ENCODE assay signal across 16 cellular contexts in the genomic region with DNA sequence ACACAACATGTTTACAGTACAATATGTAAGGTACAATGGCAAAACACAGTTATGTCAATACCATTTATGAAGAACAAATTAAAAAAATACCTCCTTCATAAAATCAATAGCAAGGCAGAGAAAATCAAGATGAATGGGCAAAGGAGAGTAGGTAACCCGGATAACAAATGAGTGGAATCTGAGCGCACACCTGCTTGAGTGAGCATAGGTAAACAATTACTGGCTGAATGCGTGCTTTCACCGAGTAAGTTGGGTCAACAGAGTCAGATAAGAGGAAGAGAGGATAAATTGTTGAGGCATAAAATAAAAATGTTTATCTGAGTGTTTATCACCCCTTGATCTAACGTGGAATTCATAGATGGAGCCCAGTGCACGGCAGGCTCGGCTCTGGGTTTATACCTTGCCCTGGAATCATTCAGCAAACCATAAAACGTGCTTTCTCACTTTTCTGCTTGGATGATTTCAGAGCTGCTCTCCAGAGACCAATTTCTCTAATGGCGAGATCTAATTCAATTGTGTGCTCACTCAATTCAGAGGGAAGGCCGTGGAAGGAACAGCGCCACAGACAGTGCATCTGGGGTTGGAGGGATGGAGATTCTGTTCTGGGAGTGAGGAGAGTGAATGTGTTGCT.
A peak's percentile ranks its signal among the peaks of the same experiment; 100 is the strongest.
DNase-seq lines count a peak whose midpoint lies in the region; ATAC-seq and TF ChIP-seq lines count a peak whose summit lies in the region.
"Had no signal": no experiment of that assay in that cellular context is flagged by ENCODE, and none has a peak within 500 bp of the region (broad histone marks: within the 10 kb centered on the region; RNA-seq: fewer than 3 reads in every experiment).

No MANE protein-coding gene starts in this region.

- no peak for TF ChIP-seq CTCF in tibial artery (IDR thresholded peaks at IDR 0.05)
- no peak for TF ChIP-seq CTCF in GM10248 (IDR thresholded peaks at IDR 0.05; ENCODE audit: control extremely low read depth, extremely low read depth, low read depth, missing control alignments)
- TF ChIP-seq CTCF in CD4-positive, alpha-beta T cell (IDR thresholded peaks at IDR 0.05), result no peak

- no peak overlapping the region for H3K27ac Mint-ChIP-seq in CD4-positive, alpha-beta T cell
- H3K27ac Mint-ChIP-seq: stimulated activated naive CD8-positive, alpha-beta T cell treated with anti-CD3 and anti-CD28 coated beads, Interleukin-15, Interleukin-2, amounts not matched to agents 100 ng/mL and 50 ng/mL, for 24 hours had no signal

- H3K4me1 ChIP-seq in tibial artery, result no peaks in the 10 kb centered on the region
- H3K4me1 ChIP-seq: foreskin keratinocyte, prostate gland had no signal

- no peaks in the 10 kb centered on the region for H3K36me3 Mint-ChIP-seq in CD4-positive, alpha-beta T cell (ENCODE audit: low read depth)

- no peaks in the 10 kb centered on the region for H3K4me1 Mint-ChIP-seq in CD4-positive, alpha-beta T cell (ENCODE audit: low read depth)

- CTCF ChIA-PET in GM10248 (lab: Yijun Ruan, JAX), result no interaction called here
- CTCF ChIA-PET in CD4-positive, alpha-beta T cell (lab: Charles Lee), result no interaction called here

- H3K27ac ChIP-seq in tibial artery, result no peak overlapping the region
- no peak overlapping the region for H3K27ac ChIP-seq in CD4-positive, alpha-beta T cell (ENCODE audit: low read depth, low read length)
- H3K27ac ChIP-seq: foreskin keratinocyte, prostate gland had no signal

- ATAC-seq in HG03108 (IDR thresholded peaks at IDR 0.05; ENCODE audit: unreplicated experiment), result no peak
- ATAC-seq in CD4-positive, alpha-beta T cell (ENCODE audit: poor library complexity), result no peak
- ATAC-seq: foreskin keratinocyte had no signal

- no peak overlapping the region for H3K4me3 Mint-ChIP-seq in CD4-positive, alpha-beta T cell
- H3K4me3 Mint-ChIP-seq: stimulated activated naive CD8-positive, alpha-beta T cell treated with anti-CD3 and anti-CD28 coated beads, Interleukin-15, Interleukin-2, amounts not matched to agents 100 ng/mL and 50 ng/mL, for 24 hours had no signal

- no peaks in the 10 kb centered on the region for H3K9me3 Mint-ChIP-seq in CD4-positive, alpha-beta T cell
- H3K9me3 Mint-ChIP-seq: stimulated activated naive CD8-positive, alpha-beta T cell treated with anti-CD3 and anti-CD28 coated beads, Interleukin-15, Interleukin-2, amounts not matched to agents 100 ng/mL and 50 ng/mL, for 24 hours had no signal

- H3K4me3 ChIP-seq in tibial artery, result no peak overlapping the region
- H3K4me3 ChIP-seq: prostate gland had no signal

- H3K9me3 ChIP-seq in tibial artery, result no peaks in the 10 kb centered on the region
- H3K9me3 ChIP-seq in CD4-positive, alpha-beta T cell (ENCODE audit: control insufficient read depth, low read length), result no peaks in the 10 kb centered on the region
- H3K9me3 ChIP-seq: prostate gland had no signal

- no peaks in the 10 kb centered on the region for H3K27me3 Mint-ChIP-seq in CD4-positive, alpha-beta T cell
- H3K27me3 Mint-ChIP-seq: stimulated activated naive CD8-positive, alpha-beta T cell treated with anti-CD3 and anti-CD28 coated beads, Interleukin-15, Interleukin-2, amounts not matched to agents 100 ng/mL and 50 ng/mL, for 24 hours had no signal

- H3K27me3 ChIP-seq in tibial artery, result no peaks in the 10 kb centered on the region
- no peaks in the 10 kb centered on the region for H3K27me3 ChIP-seq in CD4-positive, alpha-beta T cell (ENCODE audit: control insufficient read depth, insufficient read depth, low read length)
- H3K27me3 ChIP-seq: foreskin keratinocyte had no signal

- intact Hi-C loops in tibial artery (cut with DNase I; ENCODE audit: low total_unique reads), result no loop called here
- intact Hi-C loops in CD4-positive, alpha-beta T cell (cut with DNase I, micrococcal nuclease), result no loop called here

- DNase-seq in DMS153 (lab: John Stamatoyannopoulos, UW) (peak; percentile 99), NCI-H146 (lab: John Stamatoyannopoulos, UW) (peak; percentile 37), NCI-H510A (lab: John Stamatoyannopoulos, UW) (peak; percentile 20), left kidney (ENCODE audit: low read depth, low spot score) (peak; percentile 66), tibial artery (no peak), GM10248 (ENCODE audit: extremely low spot score) (no peak)
- no peak for DNase-seq in CD4-positive, alpha-beta T cell
- DNase-seq: activated effector memory CD4-positive, alpha-beta T cell treated with Interleukin-2 at 50 U/mL for 16 hours; foreskin keratinocyte; Kasumi-1; NCI-H524; RPMI8226; stimulated activated CD4-positive, alpha-beta T cell treated with anti-CD3 and anti-CD28 coated beads, Interleukin-12 subunit alpha, Interleukin-12 subunit beta, amount 100 ng/mL, for 4 hours had no signal

- POLR2A ChIA-PET in GM10248 (lab: Yijun Ruan, JAX), result no interaction called here
- POLR2A ChIA-PET in CD4-positive, alpha-beta T cell (lab: Charles Lee), result no interaction called here

- no peaks in the 10 kb centered on the region for H3K36me3 ChIP-seq in tibial artery
- H3K36me3 ChIP-seq: prostate gland had no signal

Comparison
In these comparisons a context has a peak if more than half of its experiments do, and no peak if none do; other contexts are left out.
1. DNase-seq: peak in DMS153 (single experiment), NCI-H146 (single experiment), NCI-H510A (single experiment) and left kidney (single experiment); none in tibial artery (0 of 2), GM10248 (single experiment) and CD4-positive, alpha-beta T cell (0 of 10).